ENCODE assay signal across 20 cellular contexts in genomic region chr3:172938788-172939187, GRCh38.
DNase-seq lines count a peak whose midpoint lies in the region; ATAC-seq, FAIRE-seq and TF ChIP-seq lines count a peak whose summit lies in the region.
"Had no signal": no experiment of that assay in that cellular context is flagged by ENCODE, and none has a peak within 500 bp of the region (broad histone marks: within the 10 kb centered on the region; RNA-seq: fewer than 3 reads in every experiment).

No MANE protein-coding gene starts in this region.

- H3K9me1 ChIP-seq in K562 (ENCODE audit: control insufficient read depth, insufficient read depth, low read length) = no peaks in the 10 kb centered on the region

- TF ChIP-seq CTCF in K562 (IDR thresholded peaks at IDR 0.05 in 2 of 3, conservative IDR thresholded peaks at IDR 0.05 in 1 of 3; ENCODE audit: insufficient read depth in 2 of 3, low read depth in 1 of 3, low read length in 3 of 3) (no peak), BE2C (IDR thresholded peaks at IDR 0.05; ENCODE audit: low read depth, low read length) (no peak)

- POLR2A ChIA-PET in K562 (lab: Yijun Ruan, JAX) = interaction anchor here (2.0 kb wide), 1 partner anchor 9 kb away, joined by 11 read pairs; no protein-coding TSS in a partner anchor

- ATAC-seq in K562 (no peak), GM18907 (IDR thresholded peaks at IDR 0.05; ENCODE audit: unreplicated experiment) (no peak)
- ATAC-seq: CD8-positive, alpha-beta T cell; GM12878; HCT116 had no signal

- no peaks in the 10 kb centered on the region for H3K36me3 ChIP-seq in K562 (ENCODE audit: control insufficient read depth, insufficient read depth, low read length)
- H3K36me3 ChIP-seq in neuron (ENCODE audit: insufficient read depth, low read length) = no peaks in the 10 kb centered on the region
- H3K36me3 ChIP-seq in BE2C = no peaks in the 10 kb centered on the region

- CTCF ChIA-PET in K562 (lab: Yijun Ruan, JAX; ENCODE audit: low intra/inter-chr PET ratio) = no interaction called here

- no peaks in the 10 kb centered on the region for H3K9me3 ChIP-seq in K562 (replicated peaks; ENCODE audit: control insufficient read depth, insufficient read depth, low read depth, low read length)
- no peaks in the 10 kb centered on the region for H3K9me3 ChIP-seq in neuron (ENCODE audit: low read length)
- H3K9me3 ChIP-seq in BE2C = no peaks in the 10 kb centered on the region

- DNase-seq in EH (ENCODE audit: low read depth) (peak; percentile 11), K562 (ENCODE audit: extremely low read depth in 1 of 4, low spot score in 3 of 4) (no peak), foreskin melanocyte (peak; percentile 11), kidney tubule cell (ENCODE audit: low spot score) (no peak), BE2C (no peak)
- no peak for DNase-seq in effector CD4-positive, alpha-beta T cell
- DNase-seq: 8988T; CD8-positive, alpha-beta T cell; DMS79; GDM1; KG1; NCI-H1436; NCI-H2081; NCI-H748 treated with DMSO at 0.1 percent for 48 hours; PC-9 had no signal

- H3K9ac ChIP-seq in K562 (ENCODE audit: insufficient read depth in 1 of 2, low read depth in 2 of 2, low read length in 2 of 2) = no peak overlapping the region

- H3K79me2 ChIP-seq in K562 (ENCODE audit: control insufficient read depth, insufficient read depth, low read length) = no peaks in the 10 kb centered on the region

- H3K27me3 ChIP-seq in K562 (ENCODE audit: control insufficient read depth in 2 of 2, insufficient read depth in 2 of 2, low read length in 2 of 2) = no peaks in the 10 kb centered on the region
- H3K27me3 ChIP-seq in neuron (ENCODE audit: insufficient read depth, low read length) = no peaks in the 10 kb centered on the region
- no peaks in the 10 kb centered on the region for H3K27me3 ChIP-seq in BE2C

- TF ChIP-seq POLR2A in K562 (conservative IDR thresholded peaks at IDR 0.05) = no peak

- H3K4me1 ChIP-seq in K562 (replicated peaks in 1 of 2; ENCODE audit: control insufficient read depth in 2 of 2, insufficient read depth in 2 of 2, low read length in 2 of 2) (peaks cover 0 to 14% of the 10 kb centered on the region in 2 experiments; a peak in 1 of 5 replicates), neuron (ENCODE audit: insufficient read depth, low read length) (peaks cover 5% of the 10 kb centered on the region), BE2C (no peaks in the 10 kb centered on the region)

- no peak overlapping the region for H3K27ac ChIP-seq in K562 (ENCODE audit: extremely low read depth, low read depth, low read length)
- H3K27ac ChIP-seq: PC-9 had no signal

- H3K4me3 ChIP-seq in K562 = no peak overlapping the region
- no peak overlapping the region for H3K4me3 ChIP-seq in neuron (ENCODE audit: low read length)
- no peak overlapping the region for H3K4me3 ChIP-seq in BE2C (ENCODE audit: low read depth, low read length)
- H3K4me3 ChIP-seq: GM12878, PC-9 had no signal

- no peak for FAIRE-seq in K562 (lab: Jason Lieb, UNC)
- FAIRE-seq: D721Med, GM12878 had no signal

- no peak for TF ChIP-seq EP300 in K562 (IDR thresholded peaks at IDR 0.05; ENCODE audit: low read length)

- H3K4me2 ChIP-seq in K562 (ENCODE audit: insufficient read depth, low read length) = no peak overlapping the region
- H3K4me2 ChIP-seq: PC-9 had no signal

- intact Hi-C loops in K562 (cut with micrococcal nuclease) = no loop called here

- no peaks in the 10 kb centered on the region for H4K20me1 ChIP-seq in K562 (replicated peaks; ENCODE audit: control insufficient read depth, insufficient read depth, low read length)

- no peak for TF ChIP-seq RAD21 in K562 (CRISPR knock-in tag; conservative IDR thresholded peaks at IDR 0.05 in 1 of 2, IDR thresholded peaks at IDR 0.05 in 1 of 2)

- H2AFZ ChIP-seq in K562 (ENCODE audit: low read depth, low read length) = peak overlapping the region; percentile 77
- H2AFZ ChIP-seq in neuron (ENCODE audit: low read depth, low read length) = peak overlapping the region; percentile 33
- H2AFZ ChIP-seq: PC-9 had no signal

- in situ Hi-C loops in K562 (cut with MboI) = no loop called here

- no TSS peak for BruUV-seq in K562 (replicated peaks; lab: Mats Ljungman, UMichigan)

- 42% methylated on average over 3 of the region's 4 CpGs for WGBS in K562 (ENCODE audit: insufficient coverage, low coverage, missing lambda C conversion rate)

TF ChIP-seq in K562, 482 proteins besides CTCF, POLR2A, EP300 and RAD21:
- TF ChIP-seq CBX1 (IDR thresholded peaks at IDR 0.05; ENCODE audit: low read depth) = no peak
- TF ChIP-seq ZNF217 (CRISPR knock-in tag; IDR thresholded peaks at IDR 0.05) = no peak
- TF ChIP-seq POLR3A (IDR thresholded peaks at IDR 0.05; ENCODE audit: borderline replicate concordance, extremely low read depth, insufficient read depth, insufficient read length) = no peak
- no peak for TF ChIP-seq MAFF (IDR thresholded peaks at IDR 0.05; ENCODE audit: low read length)
- no peak for TF ChIP-seq SMARCA4 (IDR thresholded peaks at IDR 0.05)
- no peak for TF ChIP-seq GTF2E2 (tag; IDR thresholded peaks at IDR 0.05)
- no peak for TF ChIP-seq U2AF1 (optimal IDR thresholded peaks at IDR 0.05; ENCODE audit: low read depth, low read length)
- no peak for TF ChIP-seq ZNF507 (tag; conservative IDR thresholded peaks at IDR 0.05)
- no peak for TF ChIP-seq GMEB1 (CRISPR knock-in tag; IDR thresholded peaks at IDR 0.05)
- no peak for TF ChIP-seq ZBTB7A (IDR thresholded peaks at IDR 0.05; ENCODE audit: borderline replicate concordance, control insufficient read depth, low read depth, low read length)

Comparison
In these comparisons a context has a peak if more than half of its experiments do, and no peak if none do; other contexts are left out.
1. DNase-seq: peak in EH (single experiment) and foreskin melanocyte (single experiment); none in K562 (0 of 4), kidney tubule cell (single experiment), BE2C (single experiment) and effector CD4-positive, alpha-beta T cell (single experiment).